In genomic region chr12:8081921-8082577, GRCh38 we compare ENCODE assay signal across 8 cellular contexts. TPM values are rescaled to one million over a fixed set of nuclear protein-coding genes. Genes with fewer than 3 reads are reported as not detected.
A peak's percentile ranks its signal among the peaks of the same experiment; 100 is the strongest.
DNase-seq lines count a peak whose midpoint lies in the region; ATAC-seq, FAIRE-seq and TF ChIP-seq lines count a peak whose summit lies in the region.

NECAP1 (plus strand) TSS chr12:8082274; CDS start chr12:8082289, 15 bp downstream.

- WGBS in esophagus muscularis mucosa: under 1% methylated on average over 38 of the region's 49 CpGs

- H3K36me3 ChIP-seq in KMS-11 (ENCODE audit: insufficient read depth): no peaks in the 10 kb centered on the region
- no peaks in the 10 kb centered on the region for H3K36me3 ChIP-seq in esophagus muscularis mucosa
- no peaks in the 10 kb centered on the region for H3K36me3 ChIP-seq in muscle layer of duodenum (ENCODE audit: control insufficient read depth in 1 of 2, insufficient read depth in 2 of 2, low read length in 2 of 2)

- intact Hi-C loops in esophagus muscularis mucosa (cut with DNase I): loop anchor here (10.0 kb wide), 1 partner anchor 147 kb away; the partner anchor contains the start of gene SLC2A3

- peaks cover 7 to 11% of the 10 kb centered on the region in 2 donors for H3K36me3 Mint-ChIP-seq in activated T-cell treated with anti-CD3 and anti-CD28 coated beads, Interleukin-2, amount 50 U/mL, for 72 hours (ENCODE audit: insufficient read depth in 2 of 2)

- H3K79me2 ChIP-seq in KMS-11 (ENCODE audit: insufficient read depth, low read depth): peaks cover 44% of the 10 kb centered on the region

- no peak within 1 kb of the TSS for H3K4me3 ChIP-seq in KMS-11 (IDR thresholded peaks at IDR 0.05; ENCODE audit: insufficient read depth, low read depth, low read length)
- peak within 1 kb of the TSS; percentile 69 to 84 (median 77) for H3K4me3 ChIP-seq in esophagus muscularis mucosa
- H3K4me3 ChIP-seq in muscle layer of duodenum (ENCODE audit: low read depth in 1 of 2, low read length in 2 of 2): peak within 1 kb of the TSS; percentile 94 to 98

- TF ChIP-seq EP300 in esophagus muscularis mucosa (IDR thresholded peaks at IDR 0.05): no peak

- peak within 1 kb of the TSS; percentile 72 for H2AFZ ChIP-seq in KMS-11 (ENCODE audit: low read depth)

- peak within 1 kb of the TSS; percentile 90 for H3K9ac ChIP-seq in KMS-11

- peak within 1 kb of the TSS; percentile 96 for H3K27ac ChIP-seq in KMS-11
- peak within 1 kb of the TSS; percentile 85 to 96 (median 92) for H3K27ac ChIP-seq in esophagus muscularis mucosa (replicated peaks in 1 of 4)
- H3K27ac ChIP-seq in muscle layer of duodenum (ENCODE audit: low read length): peak within 1 kb of the TSS; percentile 99

- TF ChIP-seq POLR2A in esophagus muscularis mucosa (IDR thresholded peaks at IDR 0.05; ENCODE audit: low read depth): no peak

- H3K4me1 ChIP-seq in KMS-11 (ENCODE audit: low read depth, poor library complexity, severe bottlenecking) (peaks cover 36% of the 10 kb centered on the region), esophagus muscularis mucosa (peaks cover 20 to 34% (median 33%) of the 10 kb centered on the region in 4 donors), muscle layer of duodenum (ENCODE audit: control insufficient read depth in 1 of 2, insufficient read depth in 2 of 2, low read length in 2 of 2) (peaks cover 5 to 21% of the 10 kb centered on the region in 2 donors)

- peak within 1 kb of the TSS; percentile 92 to 95 for H3K4me3 Mint-ChIP-seq in activated T-cell treated with anti-CD3 and anti-CD28 coated beads, Interleukin-2, amount 50 U/mL, for 72 hours

- H3K27ac Mint-ChIP-seq in activated T-cell treated with anti-CD3 and anti-CD28 coated beads, Interleukin-2, amount 50 U/mL, for 72 hours: peak within 1 kb of the TSS; percentile 98

- H3K9me3 Mint-ChIP-seq in activated T-cell treated with anti-CD3 and anti-CD28 coated beads, Interleukin-2, amount 50 U/mL, for 72 hours: no peaks in the 10 kb centered on the region

- peak; percentile 89 for ATAC-seq in GM21737 (IDR thresholded peaks at IDR 0.05; ENCODE audit: unreplicated experiment)
- ATAC-seq in activated T-cell treated with anti-CD3 and anti-CD28 coated beads, Interleukin-2, amount 50 U/mL, for 72 hours (replicated peaks in 1 of 2): peak; percentile 90 to 93

- no peaks in the 10 kb centered on the region for H4K20me1 ChIP-seq in KMS-11 (ENCODE audit: insufficient read depth)

- H3K9me3 ChIP-seq in esophagus muscularis mucosa (no peaks in the 10 kb centered on the region), muscle layer of duodenum (ENCODE audit: control insufficient read depth in 1 of 2, low read length in 2 of 2) (no peaks in the 10 kb centered on the region)

- no peaks in the 10 kb centered on the region for H3K27me3 Mint-ChIP-seq in activated T-cell treated with anti-CD3 and anti-CD28 coated beads, Interleukin-2, amount 50 U/mL, for 72 hours (ENCODE audit: low read depth)

- H3K27me3 ChIP-seq in KMS-11 (ENCODE audit: insufficient read depth, low read depth): no peaks in the 10 kb centered on the region
- no peaks in the 10 kb centered on the region for H3K27me3 ChIP-seq in esophagus muscularis mucosa
- H3K27me3 ChIP-seq in muscle layer of duodenum (ENCODE audit: low read depth, low read length): no peaks in the 10 kb centered on the region

- peaks cover 71% of the 10 kb centered on the region for H3K4me1 Mint-ChIP-seq in activated T-cell treated with anti-CD3 and anti-CD28 coated beads, Interleukin-2, amount 50 U/mL, for 72 hours (ENCODE audit: low read depth)

- DNase-seq in DMS53 treated with DMSO at 0.1 percent for 48 hours (lab: John Stamatoyannopoulos, UW; ENCODE audit: unreplicated experiment) (peak; percentile 99), RCC 7860 (ENCODE audit: low spot score) (peak; percentile 78), esophagus muscularis mucosa (ENCODE audit: extremely low spot score) (peak; percentile 99)
- peak; percentile 96 to 98 for DNase-seq in activated T-cell treated with anti-CD3 and anti-CD28 coated beads, Interleukin-2, amount 50 U/mL, for 72 hours
- peak; percentile 93 to 94 for DNase-seq in stimulated activated CD8-positive, alpha-beta memory T cell treated with anti-CD3 and anti-CD28 coated beads, Interleukin-7, amount 100 ng/mL, for 4 hours (ENCODE audit: low read depth in 2 of 2)

- TF ChIP-seq CTCF in KMS-11 (conservative IDR thresholded peaks at IDR 0.05; ENCODE audit: low read depth, low read length) (no peak), esophagus muscularis mucosa (IDR thresholded peaks at IDR 0.05) (no peak)

- peak within 1 kb of the TSS; percentile 81 for H3K4me2 ChIP-seq in KMS-11

- peak; percentile 73 for FAIRE-seq in RCC 7860 (lab: Jason Lieb, UNC)

RNA-seq across cellular contexts. Expression of gene NECAP1, which starts in this region (rescaled TPM):
- 10 to 100 TPM; 34.2 to 43.5 TPM for total RNA-seq in activated T-cell treated with anti-CD3 and anti-CD28 coated beads, Interleukin-2, amount 50 U/mL, for 72 hours
- 10 to 100 TPM; 17.9 to 29.2 (median 23.0) TPM for total RNA-seq in esophagus muscularis mucosa
